ENCODE assay signal across 8 cellular contexts in the genomic region with DNA sequence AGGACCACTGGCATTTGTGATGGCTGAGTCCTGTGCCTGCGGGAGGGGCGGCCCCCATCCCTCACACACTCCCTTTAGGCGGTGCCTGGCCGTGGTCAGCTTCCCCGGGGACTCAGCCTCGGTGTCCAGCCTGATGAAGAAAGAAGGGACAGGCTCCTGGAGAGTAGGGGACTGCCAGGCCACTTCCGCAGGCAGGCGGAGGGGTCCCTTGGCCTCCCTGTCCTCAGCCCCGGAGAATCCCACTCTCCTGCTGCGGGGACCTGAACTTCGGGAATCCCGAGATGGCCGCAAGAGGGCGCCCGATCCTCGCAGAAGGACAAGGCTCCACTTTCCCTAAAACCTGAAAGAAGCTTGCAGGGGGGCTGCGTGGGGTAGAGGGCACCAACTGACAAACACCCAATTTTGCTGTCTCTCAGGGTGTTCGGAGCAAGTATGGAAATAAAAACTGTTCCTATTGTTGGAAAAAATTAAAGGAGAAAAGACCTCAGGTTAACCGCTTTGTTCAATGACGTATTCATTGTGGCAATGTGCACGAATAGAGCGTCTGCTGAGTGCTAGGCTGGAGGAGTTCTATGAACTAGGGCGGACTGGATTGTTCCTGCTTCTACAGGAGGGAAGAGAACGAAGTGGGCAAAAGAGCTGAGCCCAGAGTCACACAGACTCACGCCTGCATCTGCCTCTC.
DNase-seq lines count a peak whose midpoint lies in the region; ATAC-seq, FAIRE-seq and TF ChIP-seq lines count a peak whose summit lies in the region.

No MANE protein-coding gene starts in this region.

- H4K20me1 ChIP-seq in K562 (replicated peaks; ENCODE audit: control insufficient read depth, insufficient read depth, low read length), result peaks cover 21% of the 10 kb centered on the region

- TF ChIP-seq POLR2A in K562 (conservative IDR thresholded peaks at IDR 0.05), result no peak

- CTCF ChIA-PET in K562 (lab: Yijun Ruan, JAX; ENCODE audit: low intra/inter-chr PET ratio), result interaction anchor here (0.7 kb wide), 1 partner anchor 27 kb away, joined by 3 read pairs; no protein-coding TSS in a partner anchor

- in situ Hi-C loops in K562 (cut with MboI), result loop anchor here (10.0 kb wide), 2 partner anchors 1375 to 1895 kb away; no protein-coding TSS in a partner anchor

- intact Hi-C loops in K562 (cut with micrococcal nuclease), result no loop called here

- peak; percentile 39 for DNase-seq in COLO668 (lab: John Stamatoyannopoulos, UW; ENCODE audit: unreplicated experiment)
- DNase-seq in HK-2 (ENCODE audit: unreplicated experiment), result peak; percentile 43
- DNase-seq in T follicular helper cell (ENCODE audit: low read depth), result peak; percentile 11
- peak; percentile 47 to 64 (median 59) for DNase-seq in K562 (ENCODE audit: extremely low read depth in 1 of 4, low spot score in 3 of 4)
- peak; percentile 73 for DNase-seq in inferior parietal cortex (ENCODE audit: extremely low spot score)
- peak; percentile 37 for DNase-seq in stimulated activated CD4-positive, alpha-beta T cell treated with anti-CD3 and anti-CD28 coated beads, Interleukin-1b, Interleukin-23, amount 100 ng/mL, for 48 hours

- TF ChIP-seq EP300 in K562 (IDR thresholded peaks at IDR 0.05; ENCODE audit: low read length), result no peak

- H3K4me2 ChIP-seq in K562 (ENCODE audit: insufficient read depth, low read length), result no peak overlapping the region

- H3K4me3 ChIP-seq in K562, result no peak overlapping the region

- no peak overlapping the region for H2AFZ ChIP-seq in K562 (ENCODE audit: low read depth, low read length)

- H3K36me3 ChIP-seq in K562 (ENCODE audit: control insufficient read depth, insufficient read depth, low read length), result no peaks in the 10 kb centered on the region

- WGBS in K562 (ENCODE audit: insufficient coverage, low coverage, missing lambda C conversion rate), result 4% methylated on average over 22 of the region's 25 CpGs

- ATAC-seq in K562 (peak; percentile 88), GM18867 (IDR thresholded peaks at IDR 0.05; ENCODE audit: unreplicated experiment) (no peak), HG03521 (IDR thresholded peaks at IDR 0.05; ENCODE audit: unreplicated experiment) (no peak)

- H3K9ac ChIP-seq in K562 (ENCODE audit: insufficient read depth in 1 of 2, low read depth in 2 of 2, low read length in 2 of 2), result no peak overlapping the region

- POLR2A ChIA-PET in K562 (lab: Yijun Ruan, JAX), result no interaction called here

- no peak for FAIRE-seq in K562 (lab: Jason Lieb, UNC)

- peak; percentile 29 to 66; a peak in 3 of 4 replicates for TF ChIP-seq RAD21 in K562 (CRISPR knock-in tag; conservative IDR thresholded peaks at IDR 0.05 in 1 of 2, IDR thresholded peaks at IDR 0.05 in 1 of 2)

- no peak overlapping the region for H3K27ac ChIP-seq in K562 (ENCODE audit: extremely low read depth, low read depth, low read length)

- peaks cover 3 to 31% of the 10 kb centered on the region in 2 experiments; a peak in 2 of 5 replicates for H3K27me3 ChIP-seq in K562 (ENCODE audit: control insufficient read depth in 2 of 2, insufficient read depth in 2 of 2, low read length in 2 of 2)

- H3K9me3 ChIP-seq in K562 (replicated peaks; ENCODE audit: control insufficient read depth, insufficient read depth, low read depth, low read length), result no peaks in the 10 kb centered on the region

- BruUV-seq in K562 (replicated peaks; lab: Mats Ljungman, UMichigan), result no TSS peak

- peak; percentile 69 to 79 (median 74) for TF ChIP-seq CTCF in K562 (IDR thresholded peaks at IDR 0.05 in 2 of 3, conservative IDR thresholded peaks at IDR 0.05 in 1 of 3; ENCODE audit: insufficient read depth in 2 of 3, low read depth in 1 of 3, low read length in 3 of 3)

- H3K9me1 ChIP-seq in K562 (ENCODE audit: control insufficient read depth, insufficient read depth, low read length), result no peaks in the 10 kb centered on the region

- no peaks in the 10 kb centered on the region for H3K79me2 ChIP-seq in K562 (ENCODE audit: control insufficient read depth, insufficient read depth, low read length)

- H3K4me1 ChIP-seq in K562 (replicated peaks in 1 of 2; ENCODE audit: control insufficient read depth in 2 of 2, insufficient read depth in 2 of 2, low read length in 2 of 2), result peaks cover 0 to 5% of the 10 kb centered on the region in 2 experiments; a peak in 2 of 5 replicates

TF ChIP-seq in K562, 482 proteins besides CTCF, POLR2A, EP300 and RAD21:
- TF ChIP-seq ZNF699 (CRISPR knock-in tag; IDR thresholded peaks at IDR 0.05; ENCODE audit: insufficient replicate concordance) (no peak), SMC3 (conservative IDR thresholded peaks at IDR 0.05; ENCODE audit: insufficient read depth, low read depth, low read length) (peak; percentile 31; the same call in 1 of the 2 replicates), STAG1 (CRISPR knock-in tag; IDR thresholded peaks at IDR 0.05; ENCODE audit: borderline replicate concordance) (peak; percentile 52; the same call in 1 of the 2 replicates), ATF7 (IDR thresholded peaks at IDR 0.05) (peak; percentile 29; the same call in 1 of the 2 replicates), ZNF696 (CRISPR knock-in tag; conservative IDR thresholded peaks at IDR 0.05) (no peak)
- TF ChIP-seq, protein P1, sequence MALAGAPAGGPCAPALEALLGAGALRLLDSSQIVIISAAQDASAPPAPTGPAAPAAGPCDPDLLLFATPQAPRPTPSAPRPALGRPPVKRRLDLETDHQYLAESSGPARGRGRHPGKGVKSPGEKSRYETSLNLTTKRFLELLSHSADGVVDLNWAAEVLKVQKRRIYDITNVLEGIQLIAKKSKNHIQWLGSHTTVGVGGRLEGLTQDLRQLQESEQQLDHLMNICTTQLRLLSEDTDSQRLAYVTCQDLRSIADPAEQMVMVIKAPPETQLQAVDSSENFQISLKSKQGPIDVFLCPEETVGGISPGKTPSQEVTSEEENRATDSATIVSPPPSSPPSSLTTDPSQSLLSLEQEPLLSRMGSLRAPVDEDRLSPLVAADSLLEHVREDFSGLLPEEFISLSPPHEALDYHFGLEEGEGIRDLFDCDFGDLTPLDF (CRISPR knock-in tag; IDR thresholded peaks at IDR 0.05), result no peak
- TF ChIP-seq, protein P2, sequence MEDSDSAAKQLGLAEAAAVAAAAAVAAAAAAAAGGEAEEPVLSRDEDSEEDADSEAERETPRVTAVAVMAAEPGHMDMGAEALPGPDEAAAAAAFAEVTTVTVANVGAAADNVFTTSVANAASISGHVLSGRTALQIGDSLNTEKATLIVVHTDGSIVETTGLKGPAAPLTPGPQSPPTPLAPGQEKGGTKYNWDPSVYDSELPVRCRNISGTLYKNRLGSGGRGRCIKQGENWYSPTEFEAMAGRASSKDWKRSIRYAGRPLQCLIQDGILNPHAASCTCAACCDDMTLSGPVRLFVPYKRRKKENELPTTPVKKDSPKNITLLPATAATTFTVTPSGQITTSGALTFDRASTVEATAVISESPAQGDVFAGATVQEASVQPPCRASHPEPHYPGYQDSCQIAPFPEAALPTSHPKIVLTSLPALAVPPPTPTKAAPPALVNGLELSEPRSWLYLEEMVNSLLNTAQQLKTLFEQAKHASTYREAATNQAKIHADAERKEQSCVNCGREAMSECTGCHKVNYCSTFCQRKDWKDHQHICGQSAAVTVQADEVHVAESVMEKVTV (CRISPR knock-in tag; IDR thresholded peaks at IDR 0.05), result 0 out of 2 replicates have a peak, but pooled peaks have one; percentile 14

Comparison
In these comparisons a context has a peak if more than half of its experiments do, and no peak if none do; other contexts are left out.
1. DNase-seq: peak in every context shown above with its lines; median percentile 73 in inferior parietal cortex; 59 in K562; 43 in HK-2; 39 in COLO668; 37 in stimulated activated CD4-positive, alpha-beta T cell treated with anti-CD3 and anti-CD28 coated beads, Interleukin-1b, Interleukin-23, amount 100 ng/mL, for 48 hours; 11 in T follicular helper cell.